9 cellular contexts compared by ENCODE assay signal in the genomic region with DNA sequence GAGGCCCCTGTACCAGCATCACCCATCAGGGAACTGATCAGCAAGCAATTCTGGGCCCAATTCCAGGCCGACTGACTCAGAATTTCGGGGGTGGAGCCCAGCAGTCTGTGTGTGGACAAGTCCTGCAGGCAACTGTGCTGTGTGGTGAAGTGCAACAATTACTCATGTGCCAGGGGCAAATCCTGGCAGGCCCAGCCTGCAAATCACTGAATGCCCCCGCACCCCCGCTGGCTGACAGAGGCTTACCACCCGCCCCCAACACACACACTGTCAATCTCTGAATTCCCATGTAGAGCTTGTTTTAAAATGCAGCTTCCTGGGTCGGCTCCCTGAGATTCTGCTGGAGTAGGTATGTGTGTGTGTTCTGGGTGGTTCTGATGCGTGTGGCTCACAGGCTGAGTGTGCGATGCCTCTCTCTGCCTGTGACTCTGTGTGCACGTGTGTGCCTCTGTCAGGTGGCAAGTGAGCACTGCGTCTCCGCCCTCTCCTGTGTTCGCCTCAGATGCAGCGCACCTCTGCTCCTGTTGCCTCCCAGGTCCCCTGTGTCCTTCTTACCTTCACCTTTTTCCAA. TPM values are rescaled to one million over a fixed set of nuclear protein-coding genes. Genes with fewer than 3 reads are reported as not detected.
DNase-seq lines count a peak whose midpoint lies in the region; ATAC-seq and TF ChIP-seq lines count a peak whose summit lies in the region.
"Had no signal": no experiment of that assay in that cellular context is flagged by ENCODE, and none has a peak within 500 bp of the region (broad histone marks: within the 10 kb centered on the region; RNA-seq: fewer than 3 reads in every experiment).

No MANE protein-coding gene starts in this region.

- H3K9me3 ChIP-seq in left ventricle myocardium inferior (replicated peaks) (peaks cover 5% of the 10 kb centered on the region), iPS-15b (ENCODE audit: control insufficient read depth, insufficient read depth, low read length) (no peaks in the 10 kb centered on the region)

- H3K4me3 ChIP-seq in left ventricle myocardium inferior: no peak overlapping the region
- no peak overlapping the region for H3K4me3 ChIP-seq in iPS-15b (ENCODE audit: low read depth, low read length)
- H3K4me3 ChIP-seq: heart right ventricle had no signal

- H3K4me1 ChIP-seq in left ventricle myocardium inferior: no peaks in the 10 kb centered on the region
- H3K4me1 ChIP-seq in iPS-15b (ENCODE audit: control insufficient read depth, insufficient read depth, low read length): no peaks in the 10 kb centered on the region

- ATAC-seq in Right ventricle myocardium inferior (no peak), HG02571 (IDR thresholded peaks at IDR 0.05; ENCODE audit: unreplicated experiment) (no peak)

- DNase-seq in Right ventricle myocardium inferior (ENCODE audit: missing footprints): peak; percentile 74
- DNase-seq in left ventricle myocardium inferior: no peak
- peak; percentile 91 for DNase-seq in amniotic stem cell (lab: John Stamatoyannopoulos, UW)
- DNase-seq in ureter (ENCODE audit: low spot score): peak; percentile 91
- DNase-seq in NCI-H1417 (lab: John Stamatoyannopoulos, UW): no peak
- no peak for DNase-seq in UCSD-AML1 (lab: John Stamatoyannopoulos, UW; ENCODE audit: unreplicated experiment)
- DNase-seq: heart right ventricle had no signal

- no peak for TF ChIP-seq CTCF in left ventricle myocardium inferior (IDR thresholded peaks at IDR 0.05; ENCODE audit: borderline replicate concordance)

- H3K36me3 ChIP-seq in left ventricle myocardium inferior (no peaks in the 10 kb centered on the region), iPS-15b (ENCODE audit: control insufficient read depth, insufficient read depth, low read length) (no peaks in the 10 kb centered on the region)
- H3K36me3 ChIP-seq: heart right ventricle had no signal

- H3K27me3 ChIP-seq in left ventricle myocardium inferior (ENCODE audit: low read depth) (no peaks in the 10 kb centered on the region), iPS-15b (ENCODE audit: control insufficient read depth, insufficient read depth, low read length) (no peaks in the 10 kb centered on the region)
- H3K27me3 ChIP-seq: heart right ventricle had no signal

- H3K27ac ChIP-seq in left ventricle myocardium inferior (replicated peaks): no peak overlapping the region
- H3K27ac ChIP-seq: heart right ventricle had no signal

- intact Hi-C loops in Right ventricle myocardium inferior (cut with DNase I) (no loop called here), left ventricle myocardium inferior (cut with micrococcal nuclease) (no loop called here)

- H3K9ac ChIP-seq in iPS-15b (ENCODE audit: low read depth, low read length): peak overlapping the region; percentile 24

RNA-seq across cellular contexts. Expression of a gene that starts 45.4 kb away (rescaled TPM):
- total RNA-seq in Right ventricle myocardium inferior (58.5 TPM), left ventricle myocardium inferior (53.4 TPM), ureter (116 TPM)

Comparison
In these comparisons a context has a peak if more than half of its experiments do, and no peak if none do; other contexts are left out.
1. DNase-seq: peak in Right ventricle myocardium inferior (single experiment), amniotic stem cell (single experiment) and ureter (single experiment); none in left ventricle myocardium inferior (single experiment), NCI-H1417 (0 of 3) and UCSD-AML1 (single experiment).